Comparison of ENCODE assay signal across 9 cellular contexts in genomic region chr9:95091971-95092320, GRCh38.
DNase-seq lines count a peak whose midpoint lies in the region; ATAC-seq and TF ChIP-seq lines count a peak whose summit lies in the region.
"Had no signal": no experiment of that assay in that cellular context is flagged by ENCODE, and none has a peak within 500 bp of the region (broad histone marks: within the 10 kb centered on the region; RNA-seq: fewer than 3 reads in every experiment).

No MANE protein-coding gene starts in this region.

- intact Hi-C loops in ovary (cut with DNase I) = no loop called here
- intact Hi-C loops in activated CD8-positive, alpha-beta T cell treated with anti-CD3 and anti-CD28 coated beads for 36 hours (cut with micrococcal nuclease) = no loop called here

- DNase-seq in RWPE1 (ENCODE audit: low spot score) (no peak), fibroblast of gingiva (ENCODE audit: low read depth) (peak; percentile 60), ovary (no peak), SK-N-DZ (ENCODE audit: low spot score) (no peak), activated gamma-delta T cell (lab: John Stamatoyannopoulos, UW) (no peak)
- no peak for DNase-seq in activated CD8-positive, alpha-beta T cell treated with anti-CD3 and anti-CD28 coated beads for 36 hours
- DNase-seq: activated naive CD4-positive, alpha-beta T cell had no signal

- H3K4me3 ChIP-seq in BLaER1 (peak overlapping the region; percentile 35; the same call in 1 of the 2 replicates), ovary (no peak overlapping the region)

- no peaks in the 10 kb centered on the region for H3K36me3 Mint-ChIP-seq in activated CD8-positive, alpha-beta T cell treated with anti-CD3 and anti-CD28 coated beads for 36 hours (ENCODE audit: low read depth)

- peak overlapping the region; percentile 70; the same call in 1 of the 2 replicates for H3K9ac ChIP-seq in BLaER1

- H3K9me3 ChIP-seq in BLaER1 (no peaks in the 10 kb centered on the region), ovary (no peaks in the 10 kb centered on the region)

- peaks cover under 1% of the 10 kb centered on the region; the same call in 1 of the 2 replicates for H3K36me3 ChIP-seq in BLaER1
- no peaks in the 10 kb centered on the region for H3K36me3 ChIP-seq in ovary

- H3K4me3 Mint-ChIP-seq in activated CD8-positive, alpha-beta T cell treated with anti-CD3 and anti-CD28 coated beads for 36 hours = no peak overlapping the region

- no peak overlapping the region for H3K27ac Mint-ChIP-seq in activated CD8-positive, alpha-beta T cell treated with anti-CD3 and anti-CD28 coated beads for 36 hours

- H3K27me3 ChIP-seq in BLaER1 (no peaks in the 10 kb centered on the region), ovary (no peaks in the 10 kb centered on the region)

- WGBS in ovary, 3 donors = 22 to 36% (median 34%) methylated on average over 4 of the region's 4 CpGs

- no peak for ATAC-seq in GM21381 (IDR thresholded peaks at IDR 0.05; ENCODE audit: unreplicated experiment)
- no peak for ATAC-seq in activated CD8-positive, alpha-beta T cell treated with anti-CD3 and anti-CD28 coated beads for 36 hours

- no peaks in the 10 kb centered on the region for H3K9me3 Mint-ChIP-seq in activated CD8-positive, alpha-beta T cell treated with anti-CD3 and anti-CD28 coated beads for 36 hours

- peaks cover 7% of the 10 kb centered on the region for H3K4me1 Mint-ChIP-seq in activated CD8-positive, alpha-beta T cell treated with anti-CD3 and anti-CD28 coated beads for 36 hours (ENCODE audit: low read depth)

- POLR2A ChIA-PET in RWPE1 (lab: Yijun Ruan, JAX; ENCODE audit: low non-redundant PET) = interaction anchor here (0.5 kb wide), 1 partner anchor 783 kb away, joined by 4 read pairs; the partner anchor contains the start of gene ERCC6L2
- POLR2A ChIA-PET in activated CD8-positive, alpha-beta T cell treated with anti-CD3 and anti-CD28 coated beads for 36 hours (lab: Charles Lee) = no interaction called here

- no peaks in the 10 kb centered on the region for H3K27me3 Mint-ChIP-seq in activated CD8-positive, alpha-beta T cell treated with anti-CD3 and anti-CD28 coated beads for 36 hours

- CTCF ChIA-PET in RWPE1 (lab: Yijun Ruan, JAX) = interaction anchor here (0.6 to 2.1 kb wide), 3 partner anchors 33 to 40 kb away, joined by 3 to 7 read pairs (median 3); no protein-coding TSS in a partner anchor
- CTCF ChIA-PET in activated CD8-positive, alpha-beta T cell treated with anti-CD3 and anti-CD28 coated beads for 36 hours (lab: Charles Lee) = interaction anchor here (1.2 kb wide), 1 partner anchor 38 kb away, joined by 3 read pairs; no protein-coding TSS in a partner anchor

- no peak for TF ChIP-seq CTCF in RWPE1 (conservative IDR thresholded peaks at IDR 0.05; ENCODE audit: low read depth)
- no peak for TF ChIP-seq CTCF in ovary (IDR thresholded peaks at IDR 0.05)
- no peak for TF ChIP-seq CTCF in activated CD8-positive, alpha-beta T cell treated with anti-CD3 and anti-CD28 coated beads for 36 hours (IDR thresholded peaks at IDR 0.05)

- H4K20me1 ChIP-seq in BLaER1 = peaks cover 17% of the 10 kb centered on the region

- H3K4me2 ChIP-seq in BLaER1 = peak overlapping the region; percentile 93

- H3K27ac ChIP-seq in BLaER1 (peak overlapping the region; percentile 78), RWPE1 (peak overlapping the region; percentile 98), ovary (peak overlapping the region; percentile 39 to 68)

- no peak for TF ChIP-seq EP300 in ovary (IDR thresholded peaks at IDR 0.05)

- H3K4me1 ChIP-seq in BLaER1 (peaks cover 82% of the 10 kb centered on the region), ovary (ENCODE audit: insufficient read depth) (peaks cover 22% of the 10 kb centered on the region)

- no peak for TF ChIP-seq POLR2A in ovary (IDR thresholded peaks at IDR 0.05)
